Comparison of ENCODE assay signal across 31 cellular contexts in the genomic region with DNA sequence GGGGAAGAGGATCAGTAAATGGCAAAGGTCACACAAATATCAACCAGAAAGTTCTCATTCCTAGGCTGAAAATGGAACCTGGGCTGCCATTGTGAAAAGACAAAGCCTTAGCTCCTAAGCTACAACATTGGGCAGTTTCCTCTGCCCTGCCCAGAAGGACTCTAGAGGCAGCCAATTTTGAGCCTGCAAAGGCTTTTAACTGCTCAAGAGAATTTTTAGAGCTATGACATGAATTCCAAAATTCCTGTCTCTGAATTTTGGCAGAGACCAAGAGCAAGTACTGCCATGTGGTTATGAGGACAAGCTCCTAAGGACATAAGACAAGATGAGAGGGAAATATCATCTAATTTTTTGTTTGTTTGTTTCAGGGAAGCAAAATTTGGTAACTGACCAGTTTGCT. TPM values are rescaled to one million over a fixed set of nuclear protein-coding genes. Genes with fewer than 3 reads are reported as not detected.
"Had no signal": no experiment of that assay in that cellular context is flagged by ENCODE, and none has a peak within 500 bp of the region (broad histone marks: within the 10 kb centered on the region; RNA-seq: fewer than 3 reads in every experiment).

No MANE protein-coding gene starts in this region.

- H3K4me2 ChIP-seq: smooth muscle cell had no signal

- H3K27ac Mint-ChIP-seq: activated CD4-positive, alpha-beta T cell treated with anti-CD3 and anti-CD28 coated beads for 36 hours; activated CD8-positive, alpha-beta memory T cell treated with anti-CD3 and anti-CD28 coated beads, Interleukin-2, amount 10 ng/mL, durations not matched to agents 7 days and 5 days; activated CD8-positive, alpha-beta T cell treated with anti-CD3 and anti-CD28 coated beads, Interleukin-2, amount 10 ng/mL, durations not matched to agents 7 days and 5 days; activated naive CD8-positive, alpha-beta T cell treated with anti-CD3 and anti-CD28 coated beads for 36 hours; activated T-cell treated with anti-CD3 and anti-CD28 coated beads, Interleukin-2, amount 50 U/mL, for 72 hours; dendritic cell treated with granulocyte-macrophage colony-stimulating factor and Interleukin-4, amounts not matched to agents 40 ng/mL and 50 ng/mL, for 4 days; endodermal cell; memory B cell; naive thymus-derived CD8-positive, alpha-beta T cell; stimulated activated memory B cell treated with anti-CD40 and anti-IgM and Interleukin-4, amounts not matched to agents 10 μg/mL and 1 μg/mL and 100 μg/mL, for 72 hours; stimulated activated naive CD8-positive, alpha-beta T cell treated with anti-CD3 and anti-CD28 coated beads, Interleukin-15, amount 100 ng/mL, for 72 hours had no signal

- H3K27me3 Mint-ChIP-seq: dendritic cell treated with granulocyte-macrophage colony-stimulating factor and Interleukin-4, amounts not matched to agents 40 ng/mL and 50 ng/mL, for 4 days; stimulated activated memory B cell treated with anti-CD40 and anti-IgM and Interleukin-4, amounts not matched to agents 10 μg/mL and 1 μg/mL and 100 μg/mL, for 72 hours had no signal

- H3K4me1 ChIP-seq: adrenal gland, parathyroid adenoma, psoas muscle, sigmoid colon, tibial nerve had no signal

- H3K27me3 ChIP-seq: adrenal gland, foreskin keratinocyte, heart right ventricle, sigmoid colon, tibial nerve had no signal

- H3K36me3 Mint-ChIP-seq: activated CD8-positive, alpha-beta memory T cell treated with anti-CD3 and anti-CD28 coated beads, Interleukin-2, amount 10 ng/mL, durations not matched to agents 7 days and 5 days; activated naive CD8-positive, alpha-beta T cell treated with anti-CD3 and anti-CD28 coated beads for 36 hours; memory B cell; naive thymus-derived CD8-positive, alpha-beta T cell; stimulated activated memory B cell treated with anti-CD40 and anti-IgM and Interleukin-4, amounts not matched to agents 10 μg/mL and 1 μg/mL and 100 μg/mL, for 72 hours had no signal

- H3K9ac ChIP-seq: parathyroid adenoma had no signal

- DNase-seq: activated CD4-positive, alpha-beta T cell treated with anti-CD3 and anti-CD28 coated beads for 36 hours; activated CD4-positive, CD25-positive, alpha-beta regulatory T cell; activated CD8-positive, alpha-beta memory T cell treated with anti-CD3 and anti-CD28 coated beads, Interleukin-2, amount 10 ng/mL, durations not matched to agents 7 days and 5 days; activated CD8-positive, alpha-beta T cell treated with anti-CD3 and anti-CD28 coated beads, Interleukin-2, amount 10 ng/mL, durations not matched to agents 7 days and 5 days; activated naive CD4-positive, alpha-beta T cell treated with Interleukin-2 at 50 U/mL for 16 hours; activated naive CD8-positive, alpha-beta T cell treated with anti-CD3 and anti-CD28 coated beads for 36 hours; activated T-cell treated with anti-CD3 and anti-CD28 coated beads, Interleukin-2, amount 50 U/mL, for 72 hours; adrenal gland; caudate nucleus; endodermal cell; foreskin keratinocyte; heart right ventricle; midbrain; naive thymus-derived CD8-positive, alpha-beta T cell; nucleus accumbens; psoas muscle; sigmoid colon; stimulated activated CD4-positive, alpha-beta T cell treated with anti-CD3 and anti-CD28 coated beads, Interleukin-1b, Interleukin-23, amount 100 ng/mL, for 48 hours; stimulated activated CD4-positive, alpha-beta T cell treated with anti-CD3 and anti-CD28 coated beads, Interleukin-4, amount 100 ng/mL, for 4 hours; stimulated activated CD8-positive, alpha-beta memory T cell treated with anti-CD3 and anti-CD28 coated beads, Interleukin-4, amount 100 ng/mL, for 48 hours; stimulated activated naive CD8-positive, alpha-beta T cell treated with anti-CD3 and anti-CD28 coated beads, Interleukin-15, amount 100 ng/mL, for 72 hours; substantia nigra had no signal

- H2AFZ ChIP-seq: parathyroid adenoma had no signal

- H3K27ac ChIP-seq: adrenal gland, foreskin keratinocyte, heart right ventricle, parathyroid adenoma, psoas muscle, sigmoid colon, tibial nerve had no signal

- H3K4me3 Mint-ChIP-seq: activated CD4-positive, alpha-beta T cell treated with anti-CD3 and anti-CD28 coated beads for 36 hours; activated CD8-positive, alpha-beta memory T cell treated with anti-CD3 and anti-CD28 coated beads, Interleukin-2, amount 10 ng/mL, durations not matched to agents 7 days and 5 days; activated CD8-positive, alpha-beta T cell treated with anti-CD3 and anti-CD28 coated beads, Interleukin-2, amount 10 ng/mL, durations not matched to agents 7 days and 5 days; activated naive CD8-positive, alpha-beta T cell treated with anti-CD3 and anti-CD28 coated beads for 36 hours; activated T-cell treated with anti-CD3 and anti-CD28 coated beads, Interleukin-2, amount 50 U/mL, for 72 hours; dendritic cell treated with granulocyte-macrophage colony-stimulating factor and Interleukin-4, amounts not matched to agents 40 ng/mL and 50 ng/mL, for 4 days; endodermal cell; memory B cell; naive thymus-derived CD8-positive, alpha-beta T cell; neural crest cell; stimulated activated memory B cell treated with anti-CD40 and anti-IgM and Interleukin-4, amounts not matched to agents 10 μg/mL and 1 μg/mL and 100 μg/mL, for 72 hours; stimulated activated naive CD8-positive, alpha-beta T cell treated with anti-CD3 and anti-CD28 coated beads, Interleukin-15, amount 100 ng/mL, for 72 hours had no signal

- H3K4me1 Mint-ChIP-seq: activated CD4-positive, alpha-beta T cell treated with anti-CD3 and anti-CD28 coated beads for 36 hours; activated CD8-positive, alpha-beta memory T cell treated with anti-CD3 and anti-CD28 coated beads, Interleukin-2, amount 10 ng/mL, durations not matched to agents 7 days and 5 days; activated naive CD8-positive, alpha-beta T cell treated with anti-CD3 and anti-CD28 coated beads for 36 hours; endodermal cell; memory B cell; naive thymus-derived CD8-positive, alpha-beta T cell; neural crest cell; stimulated activated memory B cell treated with anti-CD40 and anti-IgM and Interleukin-4, amounts not matched to agents 10 μg/mL and 1 μg/mL and 100 μg/mL, for 72 hours; stimulated activated naive CD8-positive, alpha-beta T cell treated with anti-CD3 and anti-CD28 coated beads, Interleukin-15, amount 100 ng/mL, for 72 hours had no signal

- H3K9me3 Mint-ChIP-seq: activated naive CD8-positive, alpha-beta T cell treated with anti-CD3 and anti-CD28 coated beads for 36 hours; dendritic cell treated with granulocyte-macrophage colony-stimulating factor and Interleukin-4, amounts not matched to agents 40 ng/mL and 50 ng/mL, for 4 days; memory B cell; stimulated activated memory B cell treated with anti-CD40 and anti-IgM and Interleukin-4, amounts not matched to agents 10 μg/mL and 1 μg/mL and 100 μg/mL, for 72 hours; stimulated activated naive CD8-positive, alpha-beta T cell treated with anti-CD3 and anti-CD28 coated beads, Interleukin-15, amount 100 ng/mL, for 72 hours had no signal

- H3K79me2 ChIP-seq: parathyroid adenoma had no signal

- ATAC-seq: activated CD4-positive, alpha-beta T cell treated with anti-CD3 and anti-CD28 coated beads for 36 hours; activated CD8-positive, alpha-beta memory T cell treated with anti-CD3 and anti-CD28 coated beads, Interleukin-2, amount 10 ng/mL, durations not matched to agents 7 days and 5 days; activated CD8-positive, alpha-beta T cell treated with anti-CD3 and anti-CD28 coated beads, Interleukin-2, amount 10 ng/mL, durations not matched to agents 7 days and 5 days; activated T-cell treated with anti-CD3 and anti-CD28 coated beads, Interleukin-2, amount 50 U/mL, for 72 hours; esophagus mucosa; foreskin keratinocyte; heart right ventricle; naive thymus-derived CD8-positive, alpha-beta T cell; psoas muscle; stimulated activated memory B cell treated with anti-CD40 and anti-IgM and Interleukin-4, amounts not matched to agents 10 μg/mL and 1 μg/mL and 100 μg/mL, for 72 hours; stimulated activated naive CD8-positive, alpha-beta T cell treated with anti-CD3 and anti-CD28 coated beads, Interleukin-15, amount 100 ng/mL, for 72 hours had no signal

- H3K36me3 ChIP-seq: adrenal gland, heart right ventricle, sigmoid colon, tibial nerve had no signal

- H3K9me3 ChIP-seq: adrenal gland, heart right ventricle, psoas muscle, sigmoid colon, tibial nerve had no signal

- H3K4me3 ChIP-seq: adrenal gland, heart right ventricle, psoas muscle, sigmoid colon, smooth muscle cell, tibial nerve had no signal

RNA-seq across cellular contexts. Expression of gene IGFBP7, which starts 29.6 kb away (rescaled TPM):
- total RNA-seq: activated CD4-positive, alpha-beta T cell treated with anti-CD3 and anti-CD28 coated beads for 36 hours; activated CD8-positive, alpha-beta T cell treated with anti-CD3 and anti-CD28 coated beads, Interleukin-2, amount 10 ng/mL, durations not matched to agents 7 days and 5 days; activated naive CD8-positive, alpha-beta T cell treated with anti-CD3 and anti-CD28 coated beads for 36 hours; activated T-cell treated with anti-CD3 and anti-CD28 coated beads, Interleukin-2, amount 50 U/mL, for 72 hours; naive thymus-derived CD8-positive, alpha-beta T cell; T-helper 1 cell treated with Interleukin-12 subunit alpha and Interleukin-12 subunit beta and Interleukin-4 antibody, amounts not matched to agents 30 ng/mL and 1 ng/mL, for 36 hours had no signal
- polyA plus RNA-seq: naive thymus-derived CD8-positive, alpha-beta T cell had no signal
